In the genomic region with DNA sequence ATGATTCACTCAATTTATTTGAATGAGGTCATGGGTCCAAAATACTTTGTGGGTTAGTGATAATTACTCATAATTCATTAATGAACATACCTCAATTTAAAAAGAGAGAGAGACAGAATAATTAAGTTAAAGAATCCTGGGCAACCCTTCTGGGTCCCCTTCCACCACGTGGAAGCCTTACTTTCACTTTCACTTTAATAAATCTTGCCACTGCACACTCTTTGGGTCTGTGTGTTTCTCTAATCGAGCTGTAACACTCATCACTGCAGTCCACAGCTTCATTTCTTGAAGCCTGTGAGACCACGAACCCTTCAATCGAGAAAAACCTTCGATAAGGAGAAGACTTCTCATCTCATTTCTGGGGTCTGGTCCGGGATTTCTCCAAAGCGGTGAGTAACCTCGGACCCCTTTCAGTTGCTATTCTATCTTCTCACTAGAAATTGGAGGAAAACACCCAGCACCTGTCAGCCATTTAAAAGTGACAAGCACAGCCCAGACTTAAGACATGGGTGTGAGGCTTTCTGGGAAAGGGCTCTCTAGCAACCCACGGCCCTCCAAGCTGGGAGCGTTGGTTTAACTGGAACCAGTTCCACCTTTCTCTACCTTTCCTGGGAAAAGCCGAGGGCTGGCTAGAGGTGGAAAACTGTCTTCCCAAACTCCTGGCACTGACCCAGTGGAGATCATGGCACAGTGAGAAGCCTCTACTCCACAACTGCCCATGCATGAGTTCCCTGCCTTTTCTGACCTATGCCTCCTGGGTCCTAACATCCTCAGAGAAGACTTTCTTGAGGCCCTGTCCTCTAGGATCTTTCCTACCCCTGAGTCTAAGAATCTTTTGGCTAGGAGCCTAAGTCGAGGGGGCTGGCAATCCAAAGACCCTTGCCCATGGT, we compare ENCODE assay signal across 8 cellular contexts.
A peak's percentile ranks its signal among the peaks of the same experiment; 100 is the strongest.
DNase-seq lines count a peak whose midpoint lies in the region; ATAC-seq, FAIRE-seq and TF ChIP-seq lines count a peak whose summit lies in the region.

No MANE protein-coding gene starts in this region.

- no peaks in the 10 kb centered on the region for H3K36me3 ChIP-seq in upper lobe of left lung

- intact Hi-C loops in right cardiac atrium (cut with DNase I) (no loop called here), left ventricle myocardium superior (cut with micrococcal nuclease) (no loop called here), activated B cell treated with CpG ODN at 0.5 μM for 24 hours (cut with micrococcal nuclease) (loop anchor here (2.0 kb wide), 1 partner anchor 26 kb away; no protein-coding TSS in a partner anchor)

- peaks cover 3% of the 10 kb centered on the region for H3K4me1 ChIP-seq in right cardiac atrium (ENCODE audit: control insufficient read depth, insufficient read depth, low read length)
- peaks cover 3 to 8% (median 4%) of the 10 kb centered on the region in 4 donors for H3K4me1 ChIP-seq in upper lobe of left lung

- POLR2A ChIA-PET in activated B cell treated with CpG ODN at 0.5 μM for 24 hours (lab: Charles Lee), result interaction anchor here (1.1 kb wide), 1 partner anchor 24 kb away, joined by 3 read pairs; no protein-coding TSS in a partner anchor

- H3K9me3 ChIP-seq in right cardiac atrium (ENCODE audit: control insufficient read depth, low read length), result no peaks in the 10 kb centered on the region
- H3K9me3 ChIP-seq in upper lobe of left lung, result no peaks in the 10 kb centered on the region

- H3K4me1 Mint-ChIP-seq in activated B cell treated with CpG ODN at 0.5 μM for 24 hours, result peaks cover 34% of the 10 kb centered on the region

- DNase-seq in right cardiac atrium (no peak), left ventricle myocardium superior (no peak), activated B cell treated with CpG ODN at 0.5 μM for 24 hours (no peak), iris pigment epithelial cell (ENCODE audit: low read depth) (peak; percentile 12), upper lobe of left lung (no peak), urothelium cell line (ENCODE audit: low spot score) (no peak), HK-2 (ENCODE audit: unreplicated experiment) (no peak)

- H3K9me3 Mint-ChIP-seq in activated B cell treated with CpG ODN at 0.5 μM for 24 hours, result peaks cover 9% of the 10 kb centered on the region

- TF ChIP-seq EP300 in upper lobe of left lung (IDR thresholded peaks at IDR 0.05), result no peak

- ATAC-seq in right cardiac atrium (no peak), left ventricle myocardium superior (no peak), activated B cell treated with CpG ODN at 0.5 μM for 24 hours (ENCODE audit: low read depth) (peak; percentile 62), upper lobe of left lung (ENCODE audit: low FRiP score in 2 of 2) (no peak), HG03196 (IDR thresholded peaks at IDR 0.05; ENCODE audit: unreplicated experiment) (no peak)

- peak overlapping the region; percentile 82 for H3K27ac Mint-ChIP-seq in activated B cell treated with CpG ODN at 0.5 μM for 24 hours

- peaks cover 10% of the 10 kb centered on the region for H3K36me3 Mint-ChIP-seq in activated B cell treated with CpG ODN at 0.5 μM for 24 hours (ENCODE audit: low read depth)

- H3K27ac ChIP-seq in right cardiac atrium (ENCODE audit: low read length) (no peak overlapping the region), upper lobe of left lung (no peak overlapping the region)

- peak overlapping the region; percentile 42 for H3K4me3 ChIP-seq in right cardiac atrium (ENCODE audit: low read length)
- peak overlapping the region in 3 of 4 donors; percentile 11 to 29 (median 27) for H3K4me3 ChIP-seq in upper lobe of left lung

- no peaks in the 10 kb centered on the region for H3K27me3 Mint-ChIP-seq in activated B cell treated with CpG ODN at 0.5 μM for 24 hours

- peak overlapping the region; percentile 70 for H3K4me3 Mint-ChIP-seq in activated B cell treated with CpG ODN at 0.5 μM for 24 hours

- TF ChIP-seq CTCF in activated B cell treated with CpG ODN at 0.5 μM for 24 hours (IDR thresholded peaks at IDR 0.05), result no peak
- no peak for TF ChIP-seq CTCF in upper lobe of left lung (IDR thresholded peaks at IDR 0.05)

- H3K27me3 ChIP-seq in right cardiac atrium (ENCODE audit: control insufficient read depth, insufficient read depth) (no peaks in the 10 kb centered on the region), upper lobe of left lung (no peaks in the 10 kb centered on the region)

- CTCF ChIA-PET in activated B cell treated with CpG ODN at 0.5 μM for 24 hours (lab: Charles Lee), result interaction anchor here (1.1 kb wide), 1 partner anchor 31 kb away, joined by 6 read pairs; no protein-coding TSS in a partner anchor

- no peak for TF ChIP-seq POLR2A in upper lobe of left lung (IDR thresholded peaks at IDR 0.05)

- FAIRE-seq in urothelium cell line (lab: Jason Lieb, UNC), result no peak

- WGBS in right cardiac atrium, result 74% methylated on average over 12 of the region's 12 CpGs
- 74 to 78% methylated on average over 12 of the region's 12 CpGs for WGBS in upper lobe of left lung, 2 donors
